In the genomic region with DNA sequence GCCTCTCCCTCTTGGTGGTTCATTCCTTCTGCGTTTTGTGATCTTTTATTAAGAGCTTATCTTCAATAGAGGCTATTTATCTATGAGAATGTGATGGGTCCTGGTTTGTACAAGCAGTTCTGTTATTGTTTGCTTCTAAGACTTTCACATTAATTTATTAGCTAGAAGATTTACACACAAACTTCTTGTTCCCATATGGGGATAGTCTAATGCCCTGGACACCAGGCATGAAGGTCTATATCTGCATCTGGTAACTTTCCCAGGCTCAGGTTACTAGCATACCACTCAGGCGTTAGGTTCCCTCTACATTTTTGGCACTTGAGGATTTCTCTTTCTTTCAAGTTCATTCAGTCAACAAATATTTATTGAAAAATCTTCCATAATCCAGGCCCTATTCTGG, we compare ENCODE assay signal across 11 cellular contexts. TPM values are rescaled to one million over a fixed set of nuclear protein-coding genes. Genes with fewer than 3 reads are reported as not detected.
DNase-seq lines count a peak whose midpoint lies in the region; ATAC-seq and TF ChIP-seq lines count a peak whose summit lies in the region.
"Had no signal": no experiment of that assay in that cellular context is flagged by ENCODE, and none has a peak within 500 bp of the region (broad histone marks: within the 10 kb centered on the region; RNA-seq: fewer than 3 reads in every experiment).

No MANE protein-coding gene starts in this region.

- H3K4me1 Mint-ChIP-seq in activated CD4-positive, alpha-beta T cell treated with anti-CD3 and anti-CD28 coated beads, Interleukin-2, amount 10 ng/mL, durations not matched to agents 7 days and 5 days, result peaks cover 84% of the 10 kb centered on the region

- H3K4me3 ChIP-seq in OCI-LY1 (ENCODE audit: low read depth, low read length, poor library complexity, severe bottlenecking) (no peak overlapping the region), duodenal mucosa (ENCODE audit: low read depth in 1 of 2, low read length in 2 of 2) (no peak overlapping the region), smooth muscle cell (no peak overlapping the region)

- WGBS in smooth muscle cell (ENCODE audit: low lambda C conversion rate), result 78% methylated on average over 2 of the region's 2 CpGs

- H2AFZ ChIP-seq in OCI-LY1 (ENCODE audit: low read length), result no peak overlapping the region
- no peak overlapping the region for H2AFZ ChIP-seq in smooth muscle cell (ENCODE audit: low read depth)

- H3K9me3 ChIP-seq in OCI-LY1 (ENCODE audit: low read length) (no peaks in the 10 kb centered on the region), duodenal mucosa (ENCODE audit: control insufficient read depth in 1 of 2, low read length in 2 of 2) (no peaks in the 10 kb centered on the region), smooth muscle cell (replicated peaks; ENCODE audit: low read depth) (no peaks in the 10 kb centered on the region)
- H3K9me3 ChIP-seq: neutrophil had no signal

- DNase-seq in activated CD4-positive, alpha-beta T cell treated with anti-CD3 and anti-CD28 coated beads, Interleukin-2, amount 10 ng/mL, durations not matched to agents 7 days and 5 days, result no peak
- no peak for DNase-seq in activated CD4-positive, alpha-beta T cell treated with anti-CD3 and anti-CD28 coated beads, Interleukin-2, amount 50 U/mL, for 1 hour
- no peak for DNase-seq in smooth muscle cell (lab: John Stamatoyannopoulos, UW; ENCODE audit: unreplicated experiment)
- no peak for DNase-seq in OCI-M2 (lab: John Stamatoyannopoulos, UW; ENCODE audit: unreplicated experiment)
- no peak for DNase-seq in stimulated activated CD8-positive, alpha-beta memory T cell treated with anti-CD3 and anti-CD28 coated beads, Interleukin-4, amount 100 ng/mL, for 48 hours
- DNase-seq: NCI-H1105 treated with DMSO at 0.1 percent for 48 hours, NCI-H526 treated with DMSO at 0.1 percent for 48 hours had no signal

- TF ChIP-seq CTCF in OCI-LY1 (IDR thresholded peaks at IDR 0.05; ENCODE audit: low read length), result no peak
- no peak for TF ChIP-seq CTCF in smooth muscle cell (IDR thresholded peaks at IDR 0.05; ENCODE audit: borderline replicate concordance, insufficient read depth, poor library complexity, severe bottlenecking)

- H4K20me1 ChIP-seq in OCI-LY1 (ENCODE audit: insufficient read depth, low read length) (no peaks in the 10 kb centered on the region), smooth muscle cell (ENCODE audit: low read depth) (peaks cover 71% of the 10 kb centered on the region)

- peaks cover 79% of the 10 kb centered on the region for H3K36me3 Mint-ChIP-seq in activated CD4-positive, alpha-beta T cell treated with anti-CD3 and anti-CD28 coated beads, Interleukin-2, amount 10 ng/mL, durations not matched to agents 7 days and 5 days (ENCODE audit: low read depth)

- ATAC-seq in GM19452 (IDR thresholded peaks at IDR 0.05; ENCODE audit: unreplicated experiment), result no peak

- H3F3A ChIP-seq in OCI-LY1 (ENCODE audit: insufficient read depth, low read length), result 0 out of 2 replicates have a peak, but pooled peaks cover 7% of the 10 kb centered on the region
- H3F3A ChIP-seq in smooth muscle cell (ENCODE audit: low read depth), result peaks cover 7% of the 10 kb centered on the region

- no peaks in the 10 kb centered on the region for H3K27me3 ChIP-seq in OCI-LY1 (ENCODE audit: insufficient read depth, low read length)
- H3K27me3 ChIP-seq in duodenal mucosa (ENCODE audit: control insufficient read depth in 1 of 2, insufficient read depth in 2 of 2, low read length in 2 of 2), result no peaks in the 10 kb centered on the region
- no peaks in the 10 kb centered on the region for H3K27me3 ChIP-seq in smooth muscle cell (ENCODE audit: low read depth)
- H3K27me3 ChIP-seq: neutrophil had no signal

- CTCF ChIA-PET in activated CD4-positive, alpha-beta T cell treated with anti-CD3 and anti-CD28 coated beads, Interleukin-2, amount 10 ng/mL, durations not matched to agents 7 days and 5 days (lab: Charles Lee), result interaction anchor here (1.6 kb wide), 1 partner anchor 10 kb away, joined by 3 read pairs; no protein-coding TSS in a partner anchor

- H3K27me3 Mint-ChIP-seq in activated CD4-positive, alpha-beta T cell treated with anti-CD3 and anti-CD28 coated beads, Interleukin-2, amount 10 ng/mL, durations not matched to agents 7 days and 5 days, result no peaks in the 10 kb centered on the region

- peaks cover 49% of the 10 kb centered on the region for H3K36me3 ChIP-seq in OCI-LY1 (ENCODE audit: insufficient read depth, low read length)
- H3K36me3 ChIP-seq in duodenal mucosa (ENCODE audit: control insufficient read depth in 1 of 2, insufficient read depth in 2 of 2, low read length in 2 of 2), result peaks cover 0 to 9% of the 10 kb centered on the region in 2 donors
- H3K36me3 ChIP-seq in smooth muscle cell (ENCODE audit: low read depth), result no peaks in the 10 kb centered on the region
- H3K36me3 ChIP-seq: neutrophil had no signal

- POLR2A ChIA-PET in activated CD4-positive, alpha-beta T cell treated with anti-CD3 and anti-CD28 coated beads, Interleukin-2, amount 10 ng/mL, durations not matched to agents 7 days and 5 days (lab: Charles Lee), result no interaction called here

- H3K4me1 ChIP-seq in OCI-LY1 (ENCODE audit: insufficient read depth, low read length, severe bottlenecking), result peaks cover 61% of the 10 kb centered on the region
- peaks cover 34 to 56% of the 10 kb centered on the region in 2 donors for H3K4me1 ChIP-seq in duodenal mucosa (ENCODE audit: control insufficient read depth in 1 of 2, insufficient read depth in 2 of 2, low read length in 2 of 2)
- peaks cover 15% of the 10 kb centered on the region for H3K4me1 ChIP-seq in smooth muscle cell (ENCODE audit: low read depth)

- H3K9ac ChIP-seq in OCI-LY1 (ENCODE audit: low read length) (peak overlapping the region; percentile 1; the same call in 1 of the 2 replicates), duodenal mucosa (ENCODE audit: low read depth in 1 of 2, low read length in 2 of 2) (peak overlapping the region; percentile 0 to 4), smooth muscle cell (ENCODE audit: low read depth) (no peak overlapping the region)

- H3K4me2 ChIP-seq in OCI-LY1 (ENCODE audit: low read length) (peak overlapping the region; percentile 33), smooth muscle cell (peak overlapping the region; percentile 35)

- H3K9me2 ChIP-seq in OCI-LY1 (ENCODE audit: low read depth, low read length), result no peaks in the 10 kb centered on the region

- H3K27ac ChIP-seq in OCI-LY1 (ENCODE audit: low read depth, low read length, poor library complexity, severe bottlenecking) (peak overlapping the region; percentile 72), duodenal mucosa (ENCODE audit: low read depth, low read length) (peak overlapping the region; percentile 7), smooth muscle cell (ENCODE audit: low read depth) (peak overlapping the region; percentile 41)
- H3K27ac ChIP-seq: neutrophil had no signal

- H3K9me3 Mint-ChIP-seq in activated CD4-positive, alpha-beta T cell treated with anti-CD3 and anti-CD28 coated beads, Interleukin-2, amount 10 ng/mL, durations not matched to agents 7 days and 5 days, result peaks cover 8% of the 10 kb centered on the region

- peak overlapping the region; percentile 63 for H3K4me3 Mint-ChIP-seq in activated CD4-positive, alpha-beta T cell treated with anti-CD3 and anti-CD28 coated beads, Interleukin-2, amount 10 ng/mL, durations not matched to agents 7 days and 5 days

- peak overlapping the region; percentile 81 for H3K27ac Mint-ChIP-seq in activated CD4-positive, alpha-beta T cell treated with anti-CD3 and anti-CD28 coated beads, Interleukin-2, amount 10 ng/mL, durations not matched to agents 7 days and 5 days

- H3K79me2 ChIP-seq in OCI-LY1 (ENCODE audit: insufficient read depth, low read length) (peaks cover 51% of the 10 kb centered on the region), smooth muscle cell (ENCODE audit: low read depth) (peaks cover 67% of the 10 kb centered on the region)

RNA-seq across cellular contexts. Expression of gene XPNPEP1, which starts 7.7 kb away (rescaled TPM):
- 10 to 100 TPM; 83.2 to 87.3 TPM for total RNA-seq in activated CD4-positive, alpha-beta T cell treated with anti-CD3 and anti-CD28 coated beads, Interleukin-2, amount 10 ng/mL, durations not matched to agents 7 days and 5 days
- 115 and 147 TPM in 2 replicates for total RNA-seq in smooth muscle cell
- 63.0 and 64.3 TPM in 2 replicates for polyA plus RNA-seq in smooth muscle cell

Comparison
In these comparisons a context has a peak if more than half of its experiments do, and no peak if none do; other contexts are left out.
1. H3K27ac ChIP-seq: peak in every context shown above with its lines; median percentile 72 in OCI-LY1; 41 in smooth muscle cell; 7 in duodenal mucosa.